In the genomic region with DNA sequence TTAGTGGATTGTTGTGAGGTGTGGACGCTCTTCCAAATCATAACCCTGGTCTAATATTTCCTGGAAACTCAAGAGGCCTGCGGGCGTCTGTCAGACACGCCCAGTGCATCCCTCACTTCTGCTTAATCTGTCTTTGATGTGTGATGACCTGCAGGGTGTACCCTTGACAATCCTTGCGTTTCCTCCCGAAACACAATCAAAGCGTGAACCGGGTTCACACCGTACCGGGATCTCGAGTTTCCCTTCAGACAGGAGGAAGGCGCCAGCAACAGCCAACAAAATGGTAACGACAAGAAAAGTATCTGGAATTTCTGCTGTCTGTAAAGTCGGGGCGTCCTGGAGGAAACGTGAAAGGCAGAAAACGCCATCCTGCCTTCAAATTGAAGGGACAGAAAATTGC, we compare ENCODE assay signal across 20 cellular contexts.
A peak's percentile ranks its signal among the peaks of the same experiment; 100 is the strongest.
DNase-seq lines count a peak whose midpoint lies in the region; ATAC-seq and TF ChIP-seq lines count a peak whose summit lies in the region.
"Had no signal": no experiment of that assay in that cellular context is flagged by ENCODE, and none has a peak within 500 bp of the region (broad histone marks: within the 10 kb centered on the region; RNA-seq: fewer than 3 reads in every experiment).

No MANE protein-coding gene starts in this region.

- H3K27me3 Mint-ChIP-seq in GM23338 (ENCODE audit: insufficient read depth, low read depth, poor library complexity) (peaks cover 3% of the 10 kb centered on the region), WTC11 (ENCODE audit: low read depth) (peaks cover 8% of the 10 kb centered on the region)

- no peak overlapping the region for H3K4me3 Mint-ChIP-seq in GM23338
- H3K4me3 Mint-ChIP-seq in WTC11: no peak overlapping the region
- H3K4me3 Mint-ChIP-seq: CD14-positive monocyte; CD4-positive, alpha-beta T cell; CD8-positive, alpha-beta memory T cell had no signal

- H3K9me3 Mint-ChIP-seq in GM23338 (peaks cover 91% of the 10 kb centered on the region), WTC11 (peaks cover 16% of the 10 kb centered on the region)
- H3K9me3 Mint-ChIP-seq: CD4-positive, alpha-beta T cell had no signal

- H3K4me1 ChIP-seq in GM23338 (ENCODE audit: insufficient read depth): no peaks in the 10 kb centered on the region
- H3K4me1 ChIP-seq: A549; BE2C; BLaER1 treated with 17β-estradiol and CSF1 and Interleukin-3, amounts not matched to agents 10 nM and 100 nM had no signal

- H4K20me1 ChIP-seq in GM23338 (replicated peaks; ENCODE audit: insufficient read depth): no peaks in the 10 kb centered on the region; the same call in 1 of the 2 replicates
- H4K20me1 ChIP-seq: BLaER1 treated with 17β-estradiol and CSF1 and Interleukin-3, amounts not matched to agents 10 nM and 100 nM had no signal

- no peaks in the 10 kb centered on the region for H3F3A ChIP-seq in GM23338 (replicated peaks; ENCODE audit: low read depth)

- ATAC-seq in GM23338: no peak
- peak; percentile 24; the same call in 1 of the 2 replicates for ATAC-seq in WTC11
- ATAC-seq in GM21528 (IDR thresholded peaks at IDR 0.05; ENCODE audit: low FRiP score, unreplicated experiment): no peak
- no peak for ATAC-seq in GM21381 (IDR thresholded peaks at IDR 0.05; ENCODE audit: unreplicated experiment)
- ATAC-seq in HG03097 (IDR thresholded peaks at IDR 0.05; ENCODE audit: low FRiP score, unreplicated experiment): no peak

- H3K27me3 ChIP-seq in GM23338 (ENCODE audit: insufficient read depth): no peaks in the 10 kb centered on the region
- H3K27me3 ChIP-seq: BE2C had no signal

- no peaks in the 10 kb centered on the region for H3K36me3 ChIP-seq in GM23338 (ENCODE audit: insufficient read depth)
- H3K36me3 ChIP-seq: BE2C; BLaER1 treated with 17β-estradiol and CSF1 and Interleukin-3, amounts not matched to agents 10 nM and 100 nM had no signal

- H3K36me3 Mint-ChIP-seq in GM23338 (ENCODE audit: low read depth) (peaks cover 44% of the 10 kb centered on the region), WTC11 (peaks cover 3% of the 10 kb centered on the region; the same call in 1 of the 2 replicates)
- H3K36me3 Mint-ChIP-seq: CD14-positive monocyte had no signal

- H2AFZ ChIP-seq in GM23338: peak overlapping the region; percentile 78

- CTCF ChIA-PET in WTC11 (lab: Charles Lee): no interaction called here

- DNase-seq in GM23338 (ENCODE audit: low spot score) (no peak), WTC11 (ENCODE audit: low spot score) (no peak), left kidney (ENCODE audit: low read depth, low spot score) (peak; percentile 68)
- no peak for DNase-seq in activated effector memory CD4-positive, alpha-beta T cell treated with Interleukin-2 at 50 U/mL for 16 hours
- DNase-seq: 8988T; ACHN; AML-193; BE2C; CD4-positive, alpha-beta T cell; CD8-positive, alpha-beta memory T cell; DMS53; DMS79 treated with DMSO at 0.1 percent for 48 hours; GOT3; HCEC 1CT had no signal

- no peak overlapping the region for H3K4me3 ChIP-seq in GM23338
- H3K4me3 ChIP-seq: A549; BLaER1 treated with 17β-estradiol and CSF1 and Interleukin-3, amounts not matched to agents 10 nM and 100 nM had no signal

- POLR2A ChIA-PET in WTC11 (lab: Charles Lee): no interaction called here

- no peaks in the 10 kb centered on the region for H3K79me2 ChIP-seq in GM23338 (replicated peaks; ENCODE audit: insufficient read depth)

- H3K4me1 Mint-ChIP-seq in GM23338: no peaks in the 10 kb centered on the region
- H3K4me1 Mint-ChIP-seq in WTC11: peaks cover 16% of the 10 kb centered on the region
- H3K4me1 Mint-ChIP-seq: CD14-positive monocyte; CD8-positive, alpha-beta memory T cell had no signal

- TF ChIP-seq CTCF in GM23338 (conservative IDR thresholded peaks at IDR 0.05; ENCODE audit: low read depth in 2 of 2) (0 out of 4 replicates have a peak, but pooled peaks of 1 of the 2 experiments have one; percentile 4), WTC11 (IDR thresholded peaks at IDR 0.05) (no peak)

- no peaks in the 10 kb centered on the region for H3K9me2 ChIP-seq in GM23338 (ENCODE audit: insufficient read depth)

- H3K27ac Mint-ChIP-seq in GM23338 (no peak overlapping the region), WTC11 (no peak overlapping the region)
- H3K27ac Mint-ChIP-seq: CD4-positive, alpha-beta T cell; CD8-positive, alpha-beta memory T cell had no signal

- no peak overlapping the region for H3K4me2 ChIP-seq in GM23338
- H3K4me2 ChIP-seq: A549; BLaER1 treated with 17β-estradiol and CSF1 and Interleukin-3, amounts not matched to agents 10 nM and 100 nM had no signal

- no peak overlapping the region for H3K27ac ChIP-seq in GM23338 (ENCODE audit: low read depth)
- H3K27ac ChIP-seq: A549; BLaER1 treated with 17β-estradiol and CSF1 and Interleukin-3, amounts not matched to agents 10 nM and 100 nM had no signal

TF ChIP-seq in GM23338, 12 proteins besides CTCF, POLR2A, EP300 and RAD21 (continues in another document):
- TF ChIP-seq ZNF114 (CRISPR knock-in tag; IDR thresholded peaks at IDR 0.05): no peak
- TF ChIP-seq, protein P1, sequence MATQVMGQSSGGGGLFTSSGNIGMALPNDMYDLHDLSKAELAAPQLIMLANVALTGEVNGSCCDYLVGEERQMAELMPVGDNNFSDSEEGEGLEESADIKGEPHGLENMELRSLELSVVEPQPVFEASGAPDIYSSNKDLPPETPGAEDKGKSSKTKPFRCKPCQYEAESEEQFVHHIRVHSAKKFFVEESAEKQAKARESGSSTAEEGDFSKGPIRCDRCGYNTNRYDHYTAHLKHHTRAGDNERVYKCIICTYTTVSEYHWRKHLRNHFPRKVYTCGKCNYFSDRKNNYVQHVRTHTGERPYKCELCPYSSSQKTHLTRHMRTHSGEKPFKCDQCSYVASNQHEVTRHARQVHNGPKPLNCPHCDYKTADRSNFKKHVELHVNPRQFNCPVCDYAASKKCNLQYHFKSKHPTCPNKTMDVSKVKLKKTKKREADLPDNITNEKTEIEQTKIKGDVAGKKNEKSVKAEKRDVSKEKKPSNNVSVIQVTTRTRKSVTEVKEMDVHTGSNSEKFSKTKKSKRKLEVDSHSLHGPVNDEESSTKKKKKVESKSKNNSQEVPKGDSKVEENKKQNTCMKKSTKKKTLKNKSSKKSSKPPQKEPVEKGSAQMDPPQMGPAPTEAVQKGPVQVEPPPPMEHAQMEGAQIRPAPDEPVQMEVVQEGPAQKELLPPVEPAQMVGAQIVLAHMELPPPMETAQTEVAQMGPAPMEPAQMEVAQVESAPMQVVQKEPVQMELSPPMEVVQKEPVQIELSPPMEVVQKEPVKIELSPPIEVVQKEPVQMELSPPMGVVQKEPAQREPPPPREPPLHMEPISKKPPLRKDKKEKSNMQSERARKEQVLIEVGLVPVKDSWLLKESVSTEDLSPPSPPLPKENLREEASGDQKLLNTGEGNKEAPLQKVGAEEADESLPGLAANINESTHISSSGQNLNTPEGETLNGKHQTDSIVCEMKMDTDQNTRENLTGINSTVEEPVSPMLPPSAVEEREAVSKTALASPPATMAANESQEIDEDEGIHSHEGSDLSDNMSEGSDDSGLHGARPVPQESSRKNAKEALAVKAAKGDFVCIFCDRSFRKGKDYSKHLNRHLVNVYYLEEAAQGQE (IDR thresholded peaks at IDR 0.05; ENCODE audit: unreplicated experiment): no peak
- TF ChIP-seq POLR2AphosphoS5 (IDR thresholded peaks at IDR 0.05; ENCODE audit: low read depth): no peak
- no peak for TF ChIP-seq CREB1 (CRISPR knock-in tag; IDR thresholded peaks at IDR 0.05; ENCODE audit: low read depth)
- TF ChIP-seq NANOG (IDR thresholded peaks at IDR 0.05; ENCODE audit: borderline replicate concordance): no peak
- no peak for TF ChIP-seq EZH2phosphoT487 (IDR thresholded peaks at IDR 0.05; ENCODE audit: unreplicated experiment)
- TF ChIP-seq STAT1 (IDR thresholded peaks at IDR 0.05; ENCODE audit: unreplicated experiment): no peak
- no peak for TF ChIP-seq JUNB (IDR thresholded peaks at IDR 0.05; ENCODE audit: unreplicated experiment)
- no peak for TF ChIP-seq ZNF331 (CRISPR knock-in tag; IDR thresholded peaks at IDR 0.05; ENCODE audit: low read depth)

TF ChIP-seq in WTC11, 78 proteins besides CTCF, POLR2A, EP300 and RAD21 (continues in another document):
- TF ChIP-seq, protein P2, sequence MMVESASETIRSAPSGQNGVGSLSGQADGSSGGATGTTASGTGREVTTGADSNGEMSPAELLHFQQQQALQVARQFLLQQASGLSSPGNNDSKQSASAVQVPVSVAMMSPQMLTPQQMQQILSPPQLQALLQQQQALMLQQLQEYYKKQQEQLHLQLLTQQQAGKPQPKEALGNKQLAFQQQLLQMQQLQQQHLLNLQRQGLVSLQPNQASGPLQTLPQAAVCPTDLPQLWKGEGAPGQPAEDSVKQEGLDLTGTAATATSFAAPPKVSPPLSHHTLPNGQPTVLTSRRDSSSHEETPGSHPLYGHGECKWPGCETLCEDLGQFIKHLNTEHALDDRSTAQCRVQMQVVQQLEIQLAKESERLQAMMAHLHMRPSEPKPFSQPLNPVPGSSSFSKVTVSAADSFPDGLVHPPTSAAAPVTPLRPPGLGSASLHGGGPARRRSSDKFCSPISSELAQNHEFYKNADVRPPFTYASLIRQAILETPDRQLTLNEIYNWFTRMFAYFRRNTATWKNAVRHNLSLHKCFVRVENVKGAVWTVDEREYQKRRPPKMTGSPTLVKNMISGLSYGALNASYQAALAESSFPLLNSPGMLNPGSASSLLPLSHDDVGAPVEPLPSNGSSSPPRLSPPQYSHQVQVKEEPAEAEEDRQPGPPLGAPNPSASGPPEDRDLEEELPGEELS (CRISPR knock-in tag; IDR thresholded peaks at IDR 0.05): no peak
- TF ChIP-seq GRHL2 (CRISPR knock-in tag; IDR thresholded peaks at IDR 0.05; ENCODE audit: insufficient replicate concordance, severe bottlenecking): no peak
- TF ChIP-seq, protein P3, sequence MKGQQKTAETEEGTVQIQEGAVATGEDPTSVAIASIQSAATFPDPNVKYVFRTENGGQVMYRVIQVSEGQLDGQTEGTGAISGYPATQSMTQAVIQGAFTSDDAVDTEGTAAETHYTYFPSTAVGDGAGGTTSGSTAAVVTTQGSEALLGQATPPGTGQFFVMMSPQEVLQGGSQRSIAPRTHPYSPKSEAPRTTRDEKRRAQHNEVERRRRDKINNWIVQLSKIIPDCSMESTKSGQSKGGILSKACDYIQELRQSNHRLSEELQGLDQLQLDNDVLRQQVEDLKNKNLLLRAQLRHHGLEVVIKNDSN (CRISPR knock-in tag; IDR thresholded peaks at IDR 0.05): no peak
